15 cellular contexts compared by ENCODE assay signal in genomic region chr3:43960448-43960840, GRCh38.
A peak's percentile ranks its signal among the peaks of the same experiment; 100 is the strongest.
DNase-seq lines count a peak whose midpoint lies in the region; ATAC-seq, FAIRE-seq and TF ChIP-seq lines count a peak whose summit lies in the region.
"Had no signal": no experiment of that assay in that cellular context is flagged by ENCODE, and none has a peak within 500 bp of the region (broad histone marks: within the 10 kb centered on the region; RNA-seq: fewer than 3 reads in every experiment).

No MANE protein-coding gene starts in this region.

- no peak for ATAC-seq in pancreas
- ATAC-seq: T-helper 17 cell had no signal

- no peak overlapping the region for H3K9ac ChIP-seq in fibroblast of lung (ENCODE audit: insufficient read depth, low read length)
- H3K9ac ChIP-seq: BLaER1 had no signal

- no peaks in the 10 kb centered on the region for H4K20me1 ChIP-seq in fibroblast of lung (ENCODE audit: control insufficient read depth, extremely low read depth, insufficient read depth, low read length)
- H4K20me1 ChIP-seq: BLaER1 had no signal

- DNase-seq in DMS 273 treated with DMSO at 0.1 percent for 48 hours (lab: John Stamatoyannopoulos, UW), result peak; percentile 73
- peak; percentile 19 for DNase-seq in Jurkat, Clone E6-1 (ENCODE audit: low read depth, low spot score)
- peak; percentile 95 for DNase-seq in NCI-H82 (lab: John Stamatoyannopoulos, UW)
- peak; percentile 13 to 23 for DNase-seq in fibroblast of lung (ENCODE audit: low read depth in 2 of 2)
- DNase-seq in midbrain (lab: John Stamatoyannopoulos, UW), result no peak
- DNase-seq in stimulated activated CD4-positive, alpha-beta T cell treated with anti-CD3 and anti-CD28 coated beads, Interleukin-2, amount 100 ng/mL, for 24 hours, result no peak
- DNase-seq in cerebellar cortex (ENCODE audit: low spot score), result no peak
- DNase-seq in pancreas, result no peak
- DNase-seq: activated naive CD4-positive, alpha-beta T cell treated with anti-CD3 and anti-CD28 coated beads, Interleukin-2, amount 50 U/mL, for 16 hours; esophagus squamous epithelium; islet precursor cell; NCI-H1048; stomach; T-helper 17 cell had no signal

- H3K9me3 ChIP-seq in fibroblast of lung (ENCODE audit: control insufficient read depth, insufficient read depth, low read depth, low read length) (no peaks in the 10 kb centered on the region), pancreas (no peaks in the 10 kb centered on the region)
- H3K9me3 ChIP-seq: BLaER1, esophagus squamous epithelium, stomach had no signal

- WGBS in pancreas, 2 donors, result 45 to 52% methylated on average over 3 of the region's 3 CpGs

- H3K27ac ChIP-seq in fibroblast of lung (ENCODE audit: insufficient read depth, low read length), result no peak overlapping the region
- no peak overlapping the region for H3K27ac ChIP-seq in pancreas
- H3K27ac ChIP-seq: BLaER1, esophagus squamous epithelium, stomach had no signal

- TF ChIP-seq CTCF in fibroblast of lung (conservative IDR thresholded peaks at IDR 0.05 in 1 of 2, IDR thresholded peaks at IDR 0.05 in 1 of 2; ENCODE audit: low read depth in 1 of 2, low read length in 2 of 2) (no peak), pancreas (IDR thresholded peaks at IDR 0.05) (no peak)

- FAIRE-seq in pancreas (lab: Jason Lieb, UNC), result no peak

- no peak overlapping the region for H2AFZ ChIP-seq in fibroblast of lung (ENCODE audit: low read length)

- H3K4me3 ChIP-seq in Jurkat, Clone E6-1 (ENCODE audit: low read length), result no peak overlapping the region
- H3K4me3 ChIP-seq in fibroblast of lung (replicated peaks in 1 of 4; ENCODE audit: control extremely low read depth in 1 of 4, insufficient read depth in 1 of 4, low read depth in 3 of 4, low read length in 4 of 4), result no peak overlapping the region
- H3K4me3 ChIP-seq in pancreas, result no peak overlapping the region
- H3K4me3 ChIP-seq: BLaER1, esophagus squamous epithelium, stomach had no signal

- intact Hi-C loops in pancreas (cut with DNase I), result no loop called here

- no peaks in the 10 kb centered on the region for H3K79me2 ChIP-seq in fibroblast of lung (ENCODE audit: control insufficient read depth, insufficient read depth, low read length)

- no peak overlapping the region for H3K4me2 ChIP-seq in fibroblast of lung (ENCODE audit: extremely low read depth, insufficient read depth, low read length)
- H3K4me2 ChIP-seq: BLaER1 had no signal

- H3K4me1 ChIP-seq in fibroblast of lung (ENCODE audit: control insufficient read depth, extremely low read depth, insufficient read depth, low read length) (no peaks in the 10 kb centered on the region), pancreas (no peaks in the 10 kb centered on the region)
- H3K4me1 ChIP-seq: BLaER1, esophagus squamous epithelium, stomach had no signal

- peaks cover 11% of the 10 kb centered on the region for H3K27me3 ChIP-seq in fibroblast of lung (ENCODE audit: control insufficient read depth, insufficient read depth, low read length)
- no peaks in the 10 kb centered on the region for H3K27me3 ChIP-seq in pancreas
- H3K27me3 ChIP-seq: BLaER1 had no signal

- H3K36me3 ChIP-seq in fibroblast of lung (ENCODE audit: control insufficient read depth, insufficient read depth, low read length), result no peaks in the 10 kb centered on the region
- H3K36me3 ChIP-seq in pancreas, result no peaks in the 10 kb centered on the region
- H3K36me3 ChIP-seq: BLaER1, esophagus squamous epithelium, stomach had no signal

Comparison
In these comparisons a context has a peak if more than half of its experiments do, and no peak if none do; other contexts are left out.
1. DNase-seq: peak in DMS 273 treated with DMSO at 0.1 percent for 48 hours (single experiment), Jurkat, Clone E6-1 (single experiment), NCI-H82 (single experiment) and fibroblast of lung (2 of 2); none in midbrain (single experiment), stimulated activated CD4-positive, alpha-beta T cell treated with anti-CD3 and anti-CD28 coated beads, Interleukin-2, amount 100 ng/mL, for 24 hours (0 of 2), cerebellar cortex (single experiment) and pancreas (0 of 6).